In genomic region chr9:13957089-13957488, GRCh38 we compare ENCODE assay signal across 19 cellular contexts.
DNase-seq lines count a peak whose midpoint lies in the region; ATAC-seq, FAIRE-seq and TF ChIP-seq lines count a peak whose summit lies in the region.
"Had no signal": no experiment of that assay in that cellular context is flagged by ENCODE, and none has a peak within 500 bp of the region (broad histone marks: within the 10 kb centered on the region; RNA-seq: fewer than 3 reads in every experiment).

No MANE protein-coding gene starts in this region.

- H3K9me1 ChIP-seq in keratinocyte (ENCODE audit: control insufficient read depth, extremely low read depth, insufficient read depth, low read length) = no peaks in the 10 kb centered on the region

- peak; percentile 73 for ATAC-seq in GM18868 (IDR thresholded peaks at IDR 0.05; ENCODE audit: unreplicated experiment)
- peak; percentile 67 for ATAC-seq in HG02610 (IDR thresholded peaks at IDR 0.05; ENCODE audit: unreplicated experiment)
- ATAC-seq in HG03442 (IDR thresholded peaks at IDR 0.05; ENCODE audit: unreplicated experiment) = peak; percentile 60
- no peak for ATAC-seq in activated T-helper 17 cell treated with anti-CD3 and anti-CD28 coated beads, Interleukin-2, amount 50 U/mL, for 72 hours (replicated peaks)
- no peak for ATAC-seq in HG02981 (IDR thresholded peaks at IDR 0.05; ENCODE audit: unreplicated experiment)
- ATAC-seq: HepG2, PC-3 had no signal

- H3K79me2 ChIP-seq in keratinocyte (ENCODE audit: control insufficient read depth, insufficient read depth, low read length) = no peaks in the 10 kb centered on the region

- no peaks in the 10 kb centered on the region for H3K27me3 ChIP-seq in keratinocyte (ENCODE audit: control insufficient read depth, extremely low read depth, insufficient read depth, low read length)

- H3K4me3 Mint-ChIP-seq in activated CD4-positive, alpha-beta memory T cell treated with anti-CD3 and anti-CD28 coated beads, Interleukin-2, amount 10 ng/mL, durations not matched to agents 7 days and 5 days = no peak overlapping the region
- H3K4me3 Mint-ChIP-seq in activated T-helper 17 cell treated with anti-CD3 and anti-CD28 coated beads, Interleukin-2, amount 50 U/mL, for 72 hours = no peak overlapping the region
- H3K4me3 Mint-ChIP-seq: CD4-positive, CD25-positive, alpha-beta regulatory T cell had no signal

- H3K4me3 ChIP-seq in keratinocyte (ENCODE audit: control insufficient read depth in 2 of 3, extremely low read depth in 1 of 3, insufficient read depth in 2 of 3, low read depth in 1 of 3, low read length in 3 of 3) = no peak overlapping the region
- H3K4me3 ChIP-seq: GM23248 had no signal

- peaks cover 3% of the 10 kb centered on the region for H3K9me3 Mint-ChIP-seq in activated CD4-positive, alpha-beta memory T cell treated with anti-CD3 and anti-CD28 coated beads, Interleukin-2, amount 10 ng/mL, durations not matched to agents 7 days and 5 days
- no peaks in the 10 kb centered on the region for H3K9me3 Mint-ChIP-seq in activated T-helper 17 cell treated with anti-CD3 and anti-CD28 coated beads, Interleukin-2, amount 50 U/mL, for 72 hours

- no peak for FAIRE-seq in keratinocyte (lab: Jason Lieb, UNC)
- FAIRE-seq: GM12891, HepG2 had no signal

- CTCF ChIA-PET in activated CD4-positive, alpha-beta memory T cell treated with anti-CD3 and anti-CD28 coated beads, Interleukin-2, amount 10 ng/mL, durations not matched to agents 7 days and 5 days (lab: Charles Lee) = no interaction called here

- no peaks in the 10 kb centered on the region for H3K36me3 ChIP-seq in keratinocyte (ENCODE audit: control insufficient read depth in 2 of 2, extremely low read depth in 1 of 2, insufficient read depth in 2 of 2, low read length in 2 of 2)

- H3K4me1 ChIP-seq in keratinocyte (ENCODE audit: control insufficient read depth, extremely low read depth, insufficient read depth, low read length) = no peaks in the 10 kb centered on the region

- no peaks in the 10 kb centered on the region for H3K36me3 Mint-ChIP-seq in activated CD4-positive, alpha-beta memory T cell treated with anti-CD3 and anti-CD28 coated beads, Interleukin-2, amount 10 ng/mL, durations not matched to agents 7 days and 5 days (ENCODE audit: low read depth)
- H3K36me3 Mint-ChIP-seq in activated T-helper 17 cell treated with anti-CD3 and anti-CD28 coated beads, Interleukin-2, amount 50 U/mL, for 72 hours (ENCODE audit: low read depth) = no peaks in the 10 kb centered on the region
- H3K36me3 Mint-ChIP-seq: CD4-positive, CD25-positive, alpha-beta regulatory T cell had no signal

- H2AFZ ChIP-seq in keratinocyte (ENCODE audit: control insufficient read depth, low read length) = peak overlapping the region; percentile 12
- H2AFZ ChIP-seq: GM23248 had no signal

- no peak overlapping the region for H3K4me2 ChIP-seq in keratinocyte (ENCODE audit: control insufficient read depth, extremely low read depth, insufficient read depth, low read depth, low read length)

- no peaks in the 10 kb centered on the region for H3K4me1 Mint-ChIP-seq in activated CD4-positive, alpha-beta memory T cell treated with anti-CD3 and anti-CD28 coated beads, Interleukin-2, amount 10 ng/mL, durations not matched to agents 7 days and 5 days
- no peaks in the 10 kb centered on the region for H3K4me1 Mint-ChIP-seq in activated T-helper 17 cell treated with anti-CD3 and anti-CD28 coated beads, Interleukin-2, amount 50 U/mL, for 72 hours
- H3K4me1 Mint-ChIP-seq: CD4-positive, CD25-positive, alpha-beta regulatory T cell had no signal

- H3K9ac ChIP-seq in keratinocyte (ENCODE audit: control insufficient read depth, extremely low read depth, insufficient read depth, low read length) = no peak overlapping the region
- H3K9ac ChIP-seq: GM23248 had no signal

- dilution Hi-C loops in keratinocyte (cut with MboI; ENCODE audit: extremely low pct_ligation_motif_present, low sequenced_read_pairs) = no loop called here

- H4K20me1 ChIP-seq in keratinocyte (ENCODE audit: control insufficient read depth, extremely low read depth, insufficient read depth, low read length) = no peaks in the 10 kb centered on the region

- no peak overlapping the region for H3K27ac ChIP-seq in keratinocyte (ENCODE audit: control insufficient read depth, insufficient read depth, low read length)
- H3K27ac ChIP-seq: GM23248 had no signal

- H3K27ac Mint-ChIP-seq in activated CD4-positive, alpha-beta memory T cell treated with anti-CD3 and anti-CD28 coated beads, Interleukin-2, amount 10 ng/mL, durations not matched to agents 7 days and 5 days = no peak overlapping the region
- H3K27ac Mint-ChIP-seq in activated T-helper 17 cell treated with anti-CD3 and anti-CD28 coated beads, Interleukin-2, amount 50 U/mL, for 72 hours = no peak overlapping the region
- H3K27ac Mint-ChIP-seq: CD4-positive, CD25-positive, alpha-beta regulatory T cell had no signal

- H3K27me3 Mint-ChIP-seq in activated CD4-positive, alpha-beta memory T cell treated with anti-CD3 and anti-CD28 coated beads, Interleukin-2, amount 10 ng/mL, durations not matched to agents 7 days and 5 days = no peaks in the 10 kb centered on the region
- no peaks in the 10 kb centered on the region for H3K27me3 Mint-ChIP-seq in activated T-helper 17 cell treated with anti-CD3 and anti-CD28 coated beads, Interleukin-2, amount 50 U/mL, for 72 hours
- H3K27me3 Mint-ChIP-seq: CD4-positive, CD25-positive, alpha-beta regulatory T cell had no signal

- TF ChIP-seq CTCF in keratinocyte (optimal IDR thresholded peaks at IDR 0.05 in 1 of 3, IDR thresholded peaks at IDR 0.05 in 1 of 3, conservative IDR thresholded peaks at IDR 0.05 in 1 of 3; ENCODE audit: extremely low read depth in 1 of 3, insufficient read depth in 2 of 3, low read length in 3 of 3) = no peak

- POLR2A ChIA-PET in activated CD4-positive, alpha-beta memory T cell treated with anti-CD3 and anti-CD28 coated beads, Interleukin-2, amount 10 ng/mL, durations not matched to agents 7 days and 5 days (lab: Charles Lee) = no interaction called here

- no peak for DNase-seq in keratinocyte (ENCODE audit: low read depth, low spot score)
- DNase-seq in amniotic stem cell (lab: John Stamatoyannopoulos, UW) = no peak
- DNase-seq in activated CD4-positive, alpha-beta memory T cell treated with anti-CD3 and anti-CD28 coated beads, Interleukin-2, amount 10 ng/mL, durations not matched to agents 7 days and 5 days = no peak
- DNase-seq: AML-193; Calu3; CD4-positive, CD25-positive, alpha-beta regulatory T cell; GM23248; NCI-H1417; NCI-H2029 treated with DMSO at 0.1 percent for 48 hours; NCI-H524 treated with DMSO at 0.1 percent for 48 hours; PC-3; T-helper 9 cell had no signal

- no peaks in the 10 kb centered on the region for H3K9me3 ChIP-seq in keratinocyte (ENCODE audit: control insufficient read depth, low read depth, low read length)

Comparison
In these comparisons a context has a peak if more than half of its experiments do, and no peak if none do; other contexts are left out.
1. ATAC-seq: peak in GM18868 (single experiment), HG02610 (single experiment) and HG03442 (single experiment); none in activated T-helper 17 cell treated with anti-CD3 and anti-CD28 coated beads, Interleukin-2, amount 50 U/mL, for 72 hours (single experiment) and HG02981 (single experiment).